In genomic region chr11:17368551-17368950, GRCh38 we compare ENCODE assay signal across 22 cellular contexts. TPM values are rescaled to one million over a fixed set of nuclear protein-coding genes. Genes with fewer than 3 reads are reported as not detected.
"Had no signal": no experiment of that assay in that cellular context is flagged by ENCODE, and none has a peak within 500 bp of the region (broad histone marks: within the 10 kb centered on the region; RNA-seq: fewer than 3 reads in every experiment).

No MANE protein-coding gene starts in this region.

- H3K4me1 Mint-ChIP-seq: nephron had no signal

- H3K27me3 Mint-ChIP-seq: naive B cell had no signal

- H3K4me3 Mint-ChIP-seq: nephron had no signal

- H3K4me3 ChIP-seq: dorsolateral prefrontal cortex, heart left ventricle, lung, psoas muscle, skin epidermis, thoracic aorta, transverse colon had no signal

- H3K27ac Mint-ChIP-seq: naive B cell, nephron had no signal

- H3K27me3 ChIP-seq: dorsolateral prefrontal cortex, heart left ventricle, transverse colon had no signal

- DNase-seq: cortex of kidney; effector CD8-positive, alpha-beta T cell; heart left ventricle; hippocampal formation; left colon; left ventricle myocardium superior; mesenchymal stem cell; midbrain; naive B cell; occipital lobe; psoas muscle; retina; stimulated activated naive CD8-positive, alpha-beta T cell treated with anti-CD3 and anti-CD28 coated beads, Interleukin-15, Interleukin-2, amounts not matched to agents 100 U/mL and 50 U/mL, for 24 hours; transverse colon had no signal

- FAIRE-seq: frontal cortex had no signal

RNA-seq across cellular contexts. Expression of gene KCNJ11, which starts 19.9 kb away (rescaled TPM):
- total RNA-seq: fibroblast of lung, glomerular endothelial cell had no signal
